In genomic region chr4:181827246-181827645, GRCh38 we compare ENCODE assay signal across 19 cellular contexts.
DNase-seq lines count a peak whose midpoint lies in the region; ATAC-seq and TF ChIP-seq lines count a peak whose summit lies in the region.
"Had no signal": no experiment of that assay in that cellular context is flagged by ENCODE, and none has a peak within 500 bp of the region (broad histone marks: within the 10 kb centered on the region; RNA-seq: fewer than 3 reads in every experiment).

No MANE protein-coding gene starts in this region.

- no peak overlapping the region for H4K91ac ChIP-seq in IMR-90 (ENCODE audit: insufficient read depth, low read depth, low read length)

- H3K4me1 ChIP-seq in IMR-90 (ENCODE audit: control insufficient read depth, insufficient read depth, low read length), result no peaks in the 10 kb centered on the region; the same call in 1 of the 2 replicates
- peaks cover 4% of the 10 kb centered on the region for H3K4me1 ChIP-seq in mesendoderm (ENCODE audit: control insufficient read depth, low read depth, low read length)
- H3K4me1 ChIP-seq: BE2C had no signal

- no peak overlapping the region for H3K14ac ChIP-seq in IMR-90 (replicated peaks; ENCODE audit: low read depth, low read length)

- H3K27me3 ChIP-seq in IMR-90 (ENCODE audit: control insufficient read depth, insufficient read depth, low read length) (no peaks in the 10 kb centered on the region), mesendoderm (ENCODE audit: insufficient read depth, low read length, poor library complexity) (no peaks in the 10 kb centered on the region)
- H3K27me3 ChIP-seq: BE2C had no signal

- intact Hi-C loops in IMR-90 (cut with micrococcal nuclease), result no loop called here

- 75% methylated on average over 6 of the region's 9 CpGs; no CpG with 5 or more reads in 1 of the 2 experiments for WGBS in IMR-90 (ENCODE audit: extremely low coverage in 2 of 2, insufficient read length in 1 of 2), 2 experiments
- no CpG with 5 or more reads among the region's 9 CpGs for WGBS in mesendoderm (ENCODE audit: extremely low coverage, insufficient coverage, low lambda C conversion rate)

- H3K4me2 ChIP-seq in IMR-90 (ENCODE audit: low read depth, low read length) (no peak overlapping the region), mesendoderm (ENCODE audit: low read length) (no peak overlapping the region)

- peak overlapping the region; percentile 40 for H2AFZ ChIP-seq in IMR-90 (replicated peaks; ENCODE audit: low read length, poor library complexity)

- H3K9ac ChIP-seq in IMR-90 (ENCODE audit: low read depth, low read length) (no peak overlapping the region), mesendoderm (ENCODE audit: low read length) (no peak overlapping the region)

- H2AK9ac ChIP-seq in IMR-90 (replicated peaks; ENCODE audit: low read depth, low read length, poor library complexity), result no peak overlapping the region

- TF ChIP-seq POLR2A in IMR-90 (IDR thresholded peaks at IDR 0.05; ENCODE audit: low read depth, low read length), result no peak

- DNase-seq in IMR-90, result no peak
- DNase-seq in NCI-H526 treated with DMSO at 0.1 percent for 48 hours (lab: John Stamatoyannopoulos, UW), result peak; percentile 6
- DNase-seq in mesendoderm, result no peak
- DNase-seq in stimulated activated CD4-positive, alpha-beta T cell treated with anti-CD3 and anti-CD28 coated beads, Interleukin-4, amount 100 ng/mL, for 4 hours, result no peak
- DNase-seq in NOMO-1 treated with DMSO at 0.1 percent for 48 hours (lab: John Stamatoyannopoulos, UW; ENCODE audit: unreplicated experiment), result no peak
- DNase-seq in LoVo (ENCODE audit: low spot score), result no peak
- DNase-seq: ACHN; BE2C; C1 segment of cervical spinal cord; CD4-positive, CD25-positive, alpha-beta regulatory T cell; CD8-positive, alpha-beta memory T cell; COR-L47; DMS 273 treated with DMSO at 0.1 percent for 48 hours; DMS53; DND-41; EL; HFFc6 had no signal

- no TSS peak for BruUV-seq in IMR-90 (replicated peaks; lab: Mats Ljungman, UMichigan)

- H3K9me3 ChIP-seq in IMR-90 (ENCODE audit: control insufficient read depth, insufficient read depth, low read length), result no peaks in the 10 kb centered on the region
- H3K9me3 ChIP-seq: BE2C had no signal

- H3K23ac ChIP-seq in IMR-90 (ENCODE audit: low read depth, low read length) (no peak overlapping the region), mesendoderm (ENCODE audit: low read length) (no peak overlapping the region)

- H3K4me3 ChIP-seq in IMR-90 (ENCODE audit: insufficient read depth, low read depth, low read length) (no peak overlapping the region), mesendoderm (ENCODE audit: low read length) (no peak overlapping the region)

- TF ChIP-seq RAD21 in IMR-90 (IDR thresholded peaks at IDR 0.05; ENCODE audit: low read length), result no peak

- H3K18ac ChIP-seq in IMR-90 (ENCODE audit: low read depth, low read length), result no peak overlapping the region
- no peak overlapping the region for H3K18ac ChIP-seq in mesendoderm (ENCODE audit: low read length)

- no peaks in the 10 kb centered on the region for H3K9me1 ChIP-seq in IMR-90 (ENCODE audit: insufficient read depth, low read length)

- H4K20me1 ChIP-seq in IMR-90 (ENCODE audit: insufficient read depth, low read length), result no peaks in the 10 kb centered on the region

- H2AK5ac ChIP-seq in IMR-90 (ENCODE audit: low read depth, low read length), result no peak overlapping the region
- H2AK5ac ChIP-seq in mesendoderm (ENCODE audit: low read length), result no peak overlapping the region

- H3K27ac ChIP-seq in IMR-90 (ENCODE audit: insufficient read depth, low read length) (no peak overlapping the region), mesendoderm (ENCODE audit: low read depth, low read length) (peak overlapping the region; percentile 1)

- H3K79me2 ChIP-seq in mesendoderm (ENCODE audit: control insufficient read depth, insufficient read depth, low read length), result no peaks in the 10 kb centered on the region

- no peak for ATAC-seq in IMR-90 (ENCODE audit: low read depth)
- ATAC-seq: HCT116, HepG2 had no signal

- H2BK5ac ChIP-seq in IMR-90 (ENCODE audit: low read depth, low read length, poor library complexity, severe bottlenecking) (no peak overlapping the region), mesendoderm (ENCODE audit: low read length) (peak overlapping the region; percentile 6)

- H2BK20ac ChIP-seq in IMR-90 (ENCODE audit: low read depth, low read length), result no peak overlapping the region

- POLR2A ChIA-PET in IMR-90 (lab: Charles Lee; ENCODE audit: unreplicated experiment), result no interaction called here

- H4K8ac ChIP-seq in IMR-90 (ENCODE audit: low read depth in 2 of 2, low read length in 2 of 2) (no peak overlapping the region), mesendoderm (ENCODE audit: low read depth, low read length) (no peak overlapping the region)

- in situ Hi-C loops in IMR-90 (cut with MboI; ENCODE audit: low sequenced_read_pairs), result no loop called here

- no peak overlapping the region for H2BK120ac ChIP-seq in IMR-90 (ENCODE audit: low read depth, low read length)
- H2BK120ac ChIP-seq in mesendoderm (ENCODE audit: low read depth, low read length), result no peak overlapping the region

- no peak overlapping the region for H3K4ac ChIP-seq in IMR-90 (ENCODE audit: low read depth, low read length)
- no peak overlapping the region for H3K4ac ChIP-seq in mesendoderm (ENCODE audit: low read depth, low read length)

- CTCF ChIA-PET in IMR-90 (lab: Yijun Ruan, JAX), result no interaction called here

- H2BK15ac ChIP-seq in IMR-90 (ENCODE audit: low read depth, low read length), result no peak overlapping the region
- H2BK15ac ChIP-seq in mesendoderm (replicated peaks; ENCODE audit: low read depth), result no peak overlapping the region

- no peak for TF ChIP-seq CTCF in IMR-90 (conservative IDR thresholded peaks at IDR 0.05; ENCODE audit: low read depth, low read length)

- H3K56ac ChIP-seq in IMR-90 (ENCODE audit: extremely low read depth, insufficient read depth, low read length) (no peak overlapping the region), mesendoderm (ENCODE audit: low read length) (peak overlapping the region; percentile 1)

- H4K5ac ChIP-seq in IMR-90 (ENCODE audit: low read depth, low read length) (no peak overlapping the region), mesendoderm (ENCODE audit: low read length) (no peak overlapping the region)

- H3K79me1 ChIP-seq in IMR-90 (ENCODE audit: low read depth in 1 of 2, low read length in 2 of 2) (no peaks in the 10 kb centered on the region), mesendoderm (ENCODE audit: low read length) (no peaks in the 10 kb centered on the region)

- dilution Hi-C loops in IMR-90 (cut with HindIII; ENCODE audit: low sequenced_read_pairs, unreplicated experiment), result no loop called here

- no peaks in the 10 kb centered on the region for H3K36me3 ChIP-seq in IMR-90 (ENCODE audit: control insufficient read depth, insufficient read depth, low read length)
- no peaks in the 10 kb centered on the region for H3K36me3 ChIP-seq in mesendoderm (ENCODE audit: control insufficient read depth, insufficient read depth, low read length)
- H3K36me3 ChIP-seq: BE2C had no signal

TF ChIP-seq in IMR-90, 13 proteins besides CTCF, POLR2A, EP300 and RAD21:
- no peak for TF ChIP-seq ELK1 (IDR thresholded peaks at IDR 0.05; ENCODE audit: borderline replicate concordance, low read depth, low read length)
- no peak for TF ChIP-seq RFX5 (IDR thresholded peaks at IDR 0.05; ENCODE audit: low read depth, low read length)
- TF ChIP-seq FOS (IDR thresholded peaks at IDR 0.05; ENCODE audit: low read depth, low read length), result no peak
- TF ChIP-seq BHLHE40 (IDR thresholded peaks at IDR 0.05; ENCODE audit: low read depth, low read length), result no peak
- no peak for TF ChIP-seq CHD1 (IDR thresholded peaks at IDR 0.05; ENCODE audit: low read depth, low read length)
